Comparison of ENCODE assay signal across 9 cellular contexts in genomic region chr13:112605531-112605990, GRCh38. TPM values are rescaled to one million over a fixed set of nuclear protein-coding genes. Genes with fewer than 3 reads are reported as not detected.
DNase-seq lines count a peak whose midpoint lies in the region; ATAC-seq, FAIRE-seq and TF ChIP-seq lines count a peak whose summit lies in the region.
"Had no signal": no experiment of that assay in that cellular context is flagged by ENCODE, and none has a peak within 500 bp of the region (broad histone marks: within the 10 kb centered on the region; RNA-seq: fewer than 3 reads in every experiment).

No MANE protein-coding gene starts in this region.

- H3K9me3 ChIP-seq in HUES48 (ENCODE audit: control insufficient read depth, insufficient read depth, low read length): no peaks in the 10 kb centered on the region
- no peaks in the 10 kb centered on the region for H3K9me3 ChIP-seq in mammary epithelial cell (replicated peaks; ENCODE audit: insufficient read depth, low read length)
- no peaks in the 10 kb centered on the region for H3K9me3 ChIP-seq in muscle layer of duodenum (ENCODE audit: control insufficient read depth in 1 of 2, low read length in 2 of 2)

- no peak overlapping the region for H3K27ac ChIP-seq in HUES48 (ENCODE audit: low read depth, low read length)
- H3K27ac ChIP-seq in mammary epithelial cell (ENCODE audit: insufficient read depth, low read depth, low read length): no peak overlapping the region
- H3K27ac ChIP-seq in muscle layer of duodenum (ENCODE audit: low read length): peak overlapping the region; percentile 46

- intact Hi-C loops in mammary epithelial cell (cut with micrococcal nuclease) (loop anchor here (10.0 kb wide), 1 partner anchor 1541 kb away; no protein-coding TSS in a partner anchor), posterior cingulate gyrus (cut with DNase I) (loop anchor here (2.0 to 10.0 kb wide), 4 partner anchors 17 to 1128 kb away; partner anchors contain the start of genes ATP11A and TUBGCP3)

- BruUV-seq in mammary epithelial cell (replicated peaks; lab: Mats Ljungman, UMichigan): no TSS peak

- H3K79me2 ChIP-seq in mammary epithelial cell (ENCODE audit: insufficient read depth, low read length): no peaks in the 10 kb centered on the region

- H3K4me2 ChIP-seq in mammary epithelial cell (ENCODE audit: insufficient read depth, low read depth, low read length): peak overlapping the region; percentile 85

- no peak for FAIRE-seq in D721Med (lab: Jason Lieb, UNC)
- FAIRE-seq: frontal cortex had no signal

- WGBS in mammary epithelial cell (ENCODE audit: low coverage, missing lambda C conversion rate): 48% methylated on average over 13 of the region's 18 CpGs

- peaks cover 5% of the 10 kb centered on the region; the same call in 1 of the 2 replicates for H3K27me3 ChIP-seq in HUES48 (ENCODE audit: control insufficient read depth, insufficient read depth, low read length)
- H3K27me3 ChIP-seq in mammary epithelial cell (ENCODE audit: insufficient read depth, low read length): no peaks in the 10 kb centered on the region
- H3K27me3 ChIP-seq in muscle layer of duodenum (ENCODE audit: low read depth, low read length): no peaks in the 10 kb centered on the region

- H3K4me1 ChIP-seq in HUES48 (ENCODE audit: control insufficient read depth, insufficient read depth, low read length): peaks cover 9% of the 10 kb centered on the region
- peaks cover 4% of the 10 kb centered on the region for H3K4me1 ChIP-seq in mammary epithelial cell (ENCODE audit: insufficient read depth, low read length)
- H3K4me1 ChIP-seq in muscle layer of duodenum (ENCODE audit: control insufficient read depth in 1 of 2, insufficient read depth in 2 of 2, low read length in 2 of 2): peaks cover 0 to 4% of the 10 kb centered on the region in 2 donors

- H3K36me3 ChIP-seq in HUES48 (ENCODE audit: control insufficient read depth, insufficient read depth, low read length) (no peaks in the 10 kb centered on the region), mammary epithelial cell (ENCODE audit: insufficient read depth, low read length) (no peaks in the 10 kb centered on the region), muscle layer of duodenum (ENCODE audit: control insufficient read depth in 1 of 2, insufficient read depth in 2 of 2, low read length in 2 of 2) (no peaks in the 10 kb centered on the region)

- ATAC-seq in HG03378 (IDR thresholded peaks at IDR 0.05; ENCODE audit: unreplicated experiment): no peak

- in situ Hi-C loops in ACHN (cut with HindIII; ENCODE audit: low pct_ligation_motif_present, low pct_unique_long_range_greater_than_20kb, low sequenced_read_pairs): no loop called here
- in situ Hi-C loops in mammary epithelial cell (cut with MboI; ENCODE audit: low sequenced_read_pairs in 2 of 2): no loop called here

- H4K20me1 ChIP-seq in mammary epithelial cell (ENCODE audit: insufficient read depth, low read length): no peaks in the 10 kb centered on the region

- H3K4me3 ChIP-seq in HUES48 (ENCODE audit: low read depth, low read length) (peak overlapping the region; percentile 76), mammary epithelial cell (replicated peaks in 1 of 3; ENCODE audit: insufficient read depth in 1 of 3, low read depth in 2 of 3, low read length in 3 of 3) (peak overlapping the region in 2 of 3 experiments; percentile 55 to 70), muscle layer of duodenum (ENCODE audit: low read depth in 1 of 2, low read length in 2 of 2) (peak overlapping the region; percentile 63 to 77)

- CTCF ChIA-PET in mammary epithelial cell (lab: Charles Lee; ENCODE audit: low non-redundant PET): no interaction called here

- DNase-seq in ACHN (peak; percentile 6), mammary epithelial cell (no peak), D721Med (ENCODE audit: insufficient read length, low spot score) (no peak), posterior cingulate gyrus (no peak)
- DNase-seq in stimulated activated CD4-positive, alpha-beta T cell treated with anti-CD3 and anti-CD28 coated beads, Interleukin-12 subunit alpha, Interleukin-12 subunit beta, amount 100 ng/mL, for 4 hours: no peak

- peak overlapping the region; percentile 98 for H2AFZ ChIP-seq in mammary epithelial cell (ENCODE audit: low read depth, low read length)

- dilution Hi-C loops in mammary epithelial cell (cut with HindIII; ENCODE audit: low sequenced_read_pairs): no loop called here

- no peak for TF ChIP-seq CTCF in mammary epithelial cell (conservative IDR thresholded peaks at IDR 0.05 in 1 of 2, IDR thresholded peaks at IDR 0.05 in 1 of 2; ENCODE audit: extremely low read depth in 1 of 2, insufficient read depth in 1 of 2, low read depth in 1 of 2, low read length in 2 of 2)
- no peak for TF ChIP-seq CTCF in D721Med (IDR thresholded peaks at IDR 0.05; ENCODE audit: insufficient read depth, missing control alignments)

- peak overlapping the region; percentile 68 for H3K9ac ChIP-seq in HUES48 (ENCODE audit: low read depth, low read length)
- H3K9ac ChIP-seq in mammary epithelial cell (ENCODE audit: insufficient read depth, low read length): no peak overlapping the region

RNA-seq across cellular contexts. Expression of gene TUBGCP3, which starts 17.6 kb away (rescaled TPM):
- 10 to 100 TPM; 14.8 to 24.5 TPM for total RNA-seq in mammary epithelial cell
- 16.4 TPM for polyA plus RNA-seq in mammary epithelial cell
- 43.9 TPM for polyA minus RNA-seq in mammary epithelial cell
